1 cellular context compared by ENCODE assay signal in the genomic region with DNA sequence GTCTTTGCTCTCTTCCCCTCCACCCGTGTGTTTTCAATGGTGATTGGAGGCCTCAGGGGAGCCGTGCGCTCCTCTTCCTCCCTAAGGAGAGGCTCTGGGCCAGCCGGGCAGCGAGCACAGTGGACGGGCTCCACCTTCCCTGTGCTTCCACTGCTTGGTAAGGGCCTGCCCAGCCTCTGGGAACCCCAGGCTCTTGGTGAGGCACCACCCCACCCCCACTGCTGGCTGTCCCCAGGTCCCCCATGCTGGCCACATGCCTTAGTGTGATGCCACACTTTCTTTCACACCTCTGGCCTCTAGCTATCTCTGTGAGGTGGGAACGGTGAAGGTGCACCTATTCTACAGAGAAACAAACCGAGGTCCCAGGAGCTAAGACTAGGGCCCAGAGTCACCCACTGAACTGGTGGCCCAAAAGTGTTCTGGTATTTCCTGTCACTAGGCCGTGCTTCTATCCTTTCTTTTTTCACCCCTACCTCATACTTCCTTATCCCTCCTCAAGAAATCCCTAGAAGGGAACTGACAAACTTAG.
TF ChIP-seq lines count a peak whose summit lies in the region.

No MANE protein-coding gene starts in this region.

TF ChIP-seq in K562, 482 proteins besides CTCF, POLR2A, EP300 and RAD21 (continued from another document):
- TF ChIP-seq, protein P1, sequence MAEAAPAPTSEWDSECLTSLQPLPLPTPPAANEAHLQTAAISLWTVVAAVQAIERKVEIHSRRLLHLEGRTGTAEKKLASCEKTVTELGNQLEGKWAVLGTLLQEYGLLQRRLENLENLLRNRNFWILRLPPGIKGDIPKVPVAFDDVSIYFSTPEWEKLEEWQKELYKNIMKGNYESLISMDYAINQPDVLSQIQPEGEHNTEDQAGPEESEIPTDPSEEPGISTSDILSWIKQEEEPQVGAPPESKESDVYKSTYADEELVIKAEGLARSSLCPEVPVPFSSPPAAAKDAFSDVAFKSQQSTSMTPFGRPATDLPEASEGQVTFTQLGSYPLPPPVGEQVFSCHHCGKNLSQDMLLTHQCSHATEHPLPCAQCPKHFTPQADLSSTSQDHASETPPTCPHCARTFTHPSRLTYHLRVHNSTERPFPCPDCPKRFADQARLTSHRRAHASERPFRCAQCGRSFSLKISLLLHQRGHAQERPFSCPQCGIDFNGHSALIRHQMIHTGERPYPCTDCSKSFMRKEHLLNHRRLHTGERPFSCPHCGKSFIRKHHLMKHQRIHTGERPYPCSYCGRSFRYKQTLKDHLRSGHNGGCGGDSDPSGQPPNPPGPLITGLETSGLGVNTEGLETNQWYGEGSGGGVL (CRISPR knock-in tag; IDR thresholded peaks at IDR 0.05) = 0 out of 2 replicates have a peak, but pooled peaks have one; percentile 11
- TF ChIP-seq NR4A1 (CRISPR knock-in tag; IDR thresholded peaks at IDR 0.05) (no peak), NR4A1 (tag; IDR thresholded peaks at IDR 0.05) (peak; percentile 16), ZNF263 (CRISPR knock-in tag; IDR thresholded peaks at IDR 0.05; ENCODE audit: borderline replicate concordance) (peak; percentile 37; the same call in 1 of the 2 replicates), ZNF133 (CRISPR knock-in tag; IDR thresholded peaks at IDR 0.05) (0 out of 2 replicates have a peak, but pooled peaks have one; percentile 21), ZBTB33 (CRISPR knock-in tag; IDR thresholded peaks at IDR 0.05) (no peak), THRB (CRISPR knock-in tag; conservative IDR thresholded peaks at IDR 0.05) (peak; percentile 8; the same call in 1 of the 2 replicates), ZNF175 (CRISPR knock-in tag; IDR thresholded peaks at IDR 0.05; ENCODE audit: low read depth) (0 out of 2 replicates have a peak, but pooled peaks have one; percentile 69), ZNF311 (CRISPR knock-in tag; IDR thresholded peaks at IDR 0.05) (peak; percentile 18; the same call in 1 of the 2 replicates), ZFX (CRISPR knock-in tag; IDR thresholded peaks at IDR 0.05) (peak; percentile 39; the same call in 1 of the 2 replicates), TEAD1 (CRISPR knock-in tag; IDR thresholded peaks at IDR 0.05) (peak in 1 of 2 experiments; percentile 56; a peak in 1 of 4 replicates), ZNF23 (CRISPR knock-in tag; IDR thresholded peaks at IDR 0.05) (0 out of 2 replicates have a peak, but pooled peaks have one; percentile 13), KLF6 (CRISPR knock-in tag; IDR thresholded peaks at IDR 0.05; ENCODE audit: borderline replicate concordance) (peak; percentile 40; the same call in 1 of the 2 replicates), ZC3H4 (CRISPR knock-in tag; IDR thresholded peaks at IDR 0.05; ENCODE audit: borderline replicate concordance) (no peak)
